In genomic region chr15:98858610-98859023, GRCh38 we compare ENCODE assay signal across 10 cellular contexts.
DNase-seq lines count a peak whose midpoint lies in the region; ATAC-seq and TF ChIP-seq lines count a peak whose summit lies in the region.
"Had no signal": no experiment of that assay in that cellular context is flagged by ENCODE, and none has a peak within 500 bp of the region (broad histone marks: within the 10 kb centered on the region; RNA-seq: fewer than 3 reads in every experiment).

No MANE protein-coding gene starts in this region.

- H3K4me3 ChIP-seq in PC-9 = no peak overlapping the region
- H3K4me3 ChIP-seq: skin epidermis had no signal

- H3K9me3 ChIP-seq in PC-9 (ENCODE audit: insufficient read depth, low read depth) = no peaks in the 10 kb centered on the region

- H3K27ac Mint-ChIP-seq in activated CD4-positive, alpha-beta T cell treated with anti-CD3 and anti-CD28 coated beads for 36 hours = peak overlapping the region; percentile 66
- H3K27ac Mint-ChIP-seq in endothelial cell (ENCODE audit: unreplicated experiment) = peak overlapping the region; percentile 32
- peak overlapping the region; percentile 80 for H3K27ac Mint-ChIP-seq in stimulated activated memory B cell treated with anti-CD40 and anti-IgM and Interleukin-4, amounts not matched to agents 10 μg/mL and 1 μg/mL and 100 μg/mL, for 72 hours

- CTCF ChIA-PET in activated CD4-positive, alpha-beta T cell treated with anti-CD3 and anti-CD28 coated beads for 36 hours (lab: Charles Lee) = interaction anchor here (1.0 kb wide), 1 partner anchor 340 kb away, joined by 3 read pairs; no protein-coding TSS in a partner anchor
- CTCF ChIA-PET in PC-9 (lab: Charles Lee) = no interaction called here
- CTCF ChIA-PET in GM10248 (lab: Yijun Ruan, JAX) = interaction anchor here (0.8 to 2.0 kb wide), 5 partner anchors 8 to 199 kb away, joined by 3 to 6 read pairs (median 3); no protein-coding TSS in a partner anchor

- peak; percentile 23 for ATAC-seq in activated CD4-positive, alpha-beta T cell treated with anti-CD3 and anti-CD28 coated beads for 36 hours
- peak; percentile 59 for ATAC-seq in stimulated activated memory B cell treated with anti-CD40 and anti-IgM and Interleukin-4, amounts not matched to agents 10 μg/mL and 1 μg/mL and 100 μg/mL, for 72 hours

- TF ChIP-seq CTCF in PC-9 (conservative IDR thresholded peaks at IDR 0.05) (no peak), endothelial cell (IDR thresholded peaks at IDR 0.05; ENCODE audit: unreplicated experiment) (no peak), GM10248 (IDR thresholded peaks at IDR 0.05; ENCODE audit: control extremely low read depth, extremely low read depth, low read depth, missing control alignments) (no peak)

- H3K9me3 Mint-ChIP-seq in activated CD4-positive, alpha-beta T cell treated with anti-CD3 and anti-CD28 coated beads for 36 hours (ENCODE audit: low read depth) = no peaks in the 10 kb centered on the region
- H3K9me3 Mint-ChIP-seq in endothelial cell (ENCODE audit: unreplicated experiment) = no peaks in the 10 kb centered on the region
- H3K9me3 Mint-ChIP-seq in stimulated activated memory B cell treated with anti-CD40 and anti-IgM and Interleukin-4, amounts not matched to agents 10 μg/mL and 1 μg/mL and 100 μg/mL, for 72 hours = no peaks in the 10 kb centered on the region

- no peaks in the 10 kb centered on the region for H3K9me2 ChIP-seq in PC-9 (ENCODE audit: insufficient read depth)

- BruUV-seq in PC-9 (replicated peaks; lab: Mats Ljungman, UMichigan) = no TSS peak

- peak overlapping the region; percentile 91 for H3K4me2 ChIP-seq in PC-9

- POLR2A ChIA-PET in activated CD4-positive, alpha-beta T cell treated with anti-CD3 and anti-CD28 coated beads for 36 hours (lab: Charles Lee) = interaction anchor here (0.6 to 1.2 kb wide), 2 partner anchors 23 to 121 kb away, joined by 3 read pairs; no protein-coding TSS in a partner anchor
- POLR2A ChIA-PET in PC-9 (lab: Charles Lee; ENCODE audit: unreplicated experiment) (interaction anchor here (0.6 kb wide), 1 partner anchor 10 kb away, joined by 5 read pairs; no protein-coding TSS in a partner anchor), GM10248 (lab: Yijun Ruan, JAX) (no interaction called here)

- H2AFZ ChIP-seq in PC-9 = no peak overlapping the region

- H3K36me3 Mint-ChIP-seq in activated CD4-positive, alpha-beta T cell treated with anti-CD3 and anti-CD28 coated beads for 36 hours (ENCODE audit: low read depth) = no peaks in the 10 kb centered on the region
- H3K36me3 Mint-ChIP-seq in endothelial cell (ENCODE audit: low read depth, unreplicated experiment) = no peaks in the 10 kb centered on the region
- no peaks in the 10 kb centered on the region for H3K36me3 Mint-ChIP-seq in stimulated activated memory B cell treated with anti-CD40 and anti-IgM and Interleukin-4, amounts not matched to agents 10 μg/mL and 1 μg/mL and 100 μg/mL, for 72 hours

- no peaks in the 10 kb centered on the region for H3K27me3 ChIP-seq in PC-9 (ENCODE audit: insufficient read depth, low read depth)

- peaks cover 81% of the 10 kb centered on the region for H3K4me1 ChIP-seq in PC-9 (replicated peaks; ENCODE audit: insufficient read depth)

- H4K20me1 ChIP-seq in PC-9 (ENCODE audit: insufficient read depth) = no peaks in the 10 kb centered on the region

- DNase-seq in activated CD4-positive, alpha-beta T cell treated with anti-CD3 and anti-CD28 coated beads for 36 hours = no peak
- DNase-seq in activated CD4-positive, alpha-beta T cell treated with anti-CD3 and anti-CD28 coated beads for 1 hour = no peak
- DNase-seq in PC-9 (no peak), endothelial cell (ENCODE audit: low spot score) (no peak), GM10248 (ENCODE audit: extremely low spot score) (no peak), NCI-H2107 treated with DMSO at 0.1 percent for 48 hours (lab: John Stamatoyannopoulos, UW; ENCODE audit: unreplicated experiment) (no peak), islet precursor cell (no peak)
- DNase-seq: effector memory CD4-positive, alpha-beta T cell had no signal

- intact Hi-C loops in activated CD4-positive, alpha-beta T cell treated with anti-CD3 and anti-CD28 coated beads for 36 hours (cut with DNase I, micrococcal nuclease) = no loop called here
- intact Hi-C loops in PC-9 (cut with micrococcal nuclease; ENCODE audit: unreplicated experiment) = no loop called here

- peak overlapping the region; percentile 39 for H3K4me3 Mint-ChIP-seq in activated CD4-positive, alpha-beta T cell treated with anti-CD3 and anti-CD28 coated beads for 36 hours
- no peak overlapping the region for H3K4me3 Mint-ChIP-seq in endothelial cell (ENCODE audit: unreplicated experiment)
- H3K4me3 Mint-ChIP-seq in stimulated activated memory B cell treated with anti-CD40 and anti-IgM and Interleukin-4, amounts not matched to agents 10 μg/mL and 1 μg/mL and 100 μg/mL, for 72 hours = peak overlapping the region; percentile 63

- H3K27me3 Mint-ChIP-seq in activated CD4-positive, alpha-beta T cell treated with anti-CD3 and anti-CD28 coated beads for 36 hours = no peaks in the 10 kb centered on the region
- peaks cover 4% of the 10 kb centered on the region for H3K27me3 Mint-ChIP-seq in endothelial cell (ENCODE audit: unreplicated experiment)
- H3K27me3 Mint-ChIP-seq in stimulated activated memory B cell treated with anti-CD40 and anti-IgM and Interleukin-4, amounts not matched to agents 10 μg/mL and 1 μg/mL and 100 μg/mL, for 72 hours = no peaks in the 10 kb centered on the region

- H3F3A ChIP-seq in PC-9 (ENCODE audit: insufficient read depth, low read depth) = peaks cover 26% of the 10 kb centered on the region

- H3K79me2 ChIP-seq in PC-9 (ENCODE audit: low read depth) = peaks cover 97% of the 10 kb centered on the region

- H3K27ac ChIP-seq in PC-9 = peak overlapping the region; percentile 74

- peaks cover 63% of the 10 kb centered on the region for H3K4me1 Mint-ChIP-seq in activated CD4-positive, alpha-beta T cell treated with anti-CD3 and anti-CD28 coated beads for 36 hours
- H3K4me1 Mint-ChIP-seq in endothelial cell (ENCODE audit: unreplicated experiment) = peaks cover 46% of the 10 kb centered on the region
- peaks cover 15% of the 10 kb centered on the region for H3K4me1 Mint-ChIP-seq in stimulated activated memory B cell treated with anti-CD40 and anti-IgM and Interleukin-4, amounts not matched to agents 10 μg/mL and 1 μg/mL and 100 μg/mL, for 72 hours

- no peaks in the 10 kb centered on the region for H3K36me3 ChIP-seq in PC-9 (ENCODE audit: low read depth)
